ENCODE assay signal across 30 cellular contexts in the genomic region with DNA sequence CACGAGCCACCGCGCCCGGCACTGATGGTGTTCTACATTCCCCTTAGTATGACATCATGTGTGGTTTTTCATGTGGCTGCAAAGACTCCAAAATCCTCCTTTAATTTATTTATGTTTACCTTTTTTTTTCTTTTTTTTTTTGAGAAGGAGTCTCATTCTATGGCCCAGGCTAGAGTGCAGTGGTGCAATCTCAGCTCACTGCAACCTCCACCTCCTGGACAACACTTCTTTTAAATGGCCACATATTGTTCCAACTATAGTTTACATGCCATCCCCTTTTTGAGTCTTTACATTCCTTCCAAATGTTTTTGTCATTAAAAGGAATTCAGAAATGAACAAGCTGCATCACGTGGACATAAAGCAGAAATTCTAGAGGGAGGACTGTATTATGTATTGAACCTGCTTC. TPM values are rescaled to one million over a fixed set of nuclear protein-coding genes. Genes with fewer than 3 reads are reported as not detected.
DNase-seq lines count a peak whose midpoint lies in the region; ATAC-seq and TF ChIP-seq lines count a peak whose summit lies in the region.
"Had no signal": no experiment of that assay in that cellular context is flagged by ENCODE, and none has a peak within 500 bp of the region (broad histone marks: within the 10 kb centered on the region; RNA-seq: fewer than 3 reads in every experiment).

No MANE protein-coding gene starts in this region.

- H3K36me3 ChIP-seq in Caco-2 (ENCODE audit: control insufficient read depth, insufficient read depth, low read length) (no peaks in the 10 kb centered on the region), mesenchymal stem cell (ENCODE audit: control insufficient read depth in 1 of 2, insufficient read depth in 2 of 2, low read depth in 1 of 2, low read length in 2 of 2) (no peaks in the 10 kb centered on the region)
- H3K36me3 ChIP-seq: left ventricle myocardium inferior, neural progenitor cell, suprapubic skin, upper lobe of right lung had no signal

- no peak overlapping the region for H2BK5ac ChIP-seq in mesenchymal stem cell (ENCODE audit: low read depth, low read length, poor library complexity, severe bottlenecking)

- no peak overlapping the region for H3K4ac ChIP-seq in mesenchymal stem cell (ENCODE audit: low read depth in 1 of 2, low read length in 2 of 2)

- H3K79me1 ChIP-seq in mesenchymal stem cell (replicated peaks; ENCODE audit: low read length, poor library complexity, severe bottlenecking): no peaks in the 10 kb centered on the region

- H3K18ac ChIP-seq in mesenchymal stem cell (ENCODE audit: low read depth in 1 of 2, low read length in 2 of 2): no peak overlapping the region

- H3K4me3 ChIP-seq in Caco-2 (ENCODE audit: low read depth, low read length) (no peak overlapping the region), mesenchymal stem cell (ENCODE audit: insufficient read depth in 1 of 2, low read depth in 1 of 2, low read length in 2 of 2) (no peak overlapping the region)
- H3K4me3 ChIP-seq: GM12878, left ventricle myocardium inferior, neural progenitor cell, SK-N-MC, suprapubic skin, upper lobe of right lung had no signal

- H2AFZ ChIP-seq in mesenchymal stem cell (ENCODE audit: low read depth, low read length): no peak overlapping the region
- H2AFZ ChIP-seq: neural progenitor cell had no signal

- WGBS in mesenchymal stem cell: no CpG with 5 or more reads among the region's 5 CpGs

- H3K27ac ChIP-seq in mesenchymal stem cell (ENCODE audit: low read length, poor library complexity, severe bottlenecking): no peak overlapping the region
- H3K27ac ChIP-seq: left ventricle myocardium inferior, neural progenitor cell, RWPE1, SK-N-MC, suprapubic skin, upper lobe of right lung had no signal

- H3K27me3 ChIP-seq in Caco-2 (replicated peaks; ENCODE audit: control insufficient read depth, insufficient read depth, low read length) (no peaks in the 10 kb centered on the region), mesenchymal stem cell (ENCODE audit: control insufficient read depth in 1 of 2, insufficient read depth in 1 of 2, low read length in 2 of 2) (no peaks in the 10 kb centered on the region)
- H3K27me3 ChIP-seq: neural progenitor cell, suprapubic skin, upper lobe of right lung had no signal

- no TSS peak for BruUV-seq in Caco-2 (replicated peaks; lab: Mats Ljungman, UMichigan)

- H3K23ac ChIP-seq in mesenchymal stem cell (ENCODE audit: low read length in 2 of 2): no peak overlapping the region

- intact Hi-C loops in Caco-2 (cut with micrococcal nuclease; ENCODE audit: unreplicated experiment) (no loop called here), Right ventricle myocardium inferior (cut with DNase I) (no loop called here)

- H2BK12ac ChIP-seq in mesenchymal stem cell (ENCODE audit: low read length in 2 of 2): no peak overlapping the region

- H3K4me1 Mint-ChIP-seq in Caco-2 (ENCODE audit: low read depth, unreplicated experiment): peaks cover 29% of the 10 kb centered on the region
- H3K4me1 Mint-ChIP-seq: activated CD8-positive, alpha-beta memory T cell treated with anti-CD3 and anti-CD28 coated beads, Interleukin-2, amount 10 ng/mL, durations not matched to agents 7 days and 5 days; activated naive CD8-positive, alpha-beta T cell treated with anti-CD3 and anti-CD28 coated beads, Interleukin-2, amount 50 U/mL, for 24 hours; CD4-positive, CD25-positive, alpha-beta regulatory T cell had no signal

- ATAC-seq in HG03432 (IDR thresholded peaks at IDR 0.05; ENCODE audit: unreplicated experiment): no peak
- no peak for ATAC-seq in HG03354 (IDR thresholded peaks at IDR 0.05; ENCODE audit: poor library complexity, severe bottlenecking, unreplicated experiment)
- ATAC-seq in HG02884 (IDR thresholded peaks at IDR 0.05; ENCODE audit: unreplicated experiment): no peak
- no peak for ATAC-seq in Right ventricle myocardium inferior
- ATAC-seq: activated CD8-positive, alpha-beta memory T cell treated with anti-CD3 and anti-CD28 coated beads, Interleukin-2, amount 10 ng/mL, durations not matched to agents 7 days and 5 days; activated naive CD8-positive, alpha-beta T cell treated with anti-CD3 and anti-CD28 coated beads, Interleukin-2, amount 50 U/mL, for 24 hours; esophagus mucosa; GM12878; T-helper 17 cell; upper lobe of right lung had no signal

- H4K91ac ChIP-seq in mesenchymal stem cell (ENCODE audit: low read length): no peak overlapping the region

- peak overlapping the region; percentile 83 for H3K27ac Mint-ChIP-seq in Caco-2 (ENCODE audit: unreplicated experiment)
- H3K27ac Mint-ChIP-seq: activated CD8-positive, alpha-beta memory T cell treated with anti-CD3 and anti-CD28 coated beads, Interleukin-2, amount 10 ng/mL, durations not matched to agents 7 days and 5 days; activated naive CD8-positive, alpha-beta T cell treated with anti-CD3 and anti-CD28 coated beads, Interleukin-2, amount 50 U/mL, for 24 hours; CD4-positive, CD25-positive, alpha-beta regulatory T cell; T-helper 17 cell had no signal

- no peaks in the 10 kb centered on the region for H3K27me3 Mint-ChIP-seq in Caco-2 (ENCODE audit: insufficient read depth, unreplicated experiment)
- H3K27me3 Mint-ChIP-seq: activated CD8-positive, alpha-beta memory T cell treated with anti-CD3 and anti-CD28 coated beads, Interleukin-2, amount 10 ng/mL, durations not matched to agents 7 days and 5 days; activated naive CD8-positive, alpha-beta T cell treated with anti-CD3 and anti-CD28 coated beads, Interleukin-2, amount 50 U/mL, for 24 hours; IgD-negative memory B cell had no signal

- no peak overlapping the region for H2AK5ac ChIP-seq in mesenchymal stem cell (ENCODE audit: low read length, severe bottlenecking)

- no peak overlapping the region for H3K14ac ChIP-seq in mesenchymal stem cell (ENCODE audit: low read length in 2 of 2)

- no peak overlapping the region for H3K9ac ChIP-seq in mesenchymal stem cell (ENCODE audit: low read length)
- H3K9ac ChIP-seq: neural progenitor cell had no signal

- TF ChIP-seq CTCF in Caco-2 (IDR thresholded peaks at IDR 0.05; ENCODE audit: insufficient read depth in 1 of 2, low read depth in 1 of 2, low read length in 1 of 2, severe bottlenecking in 1 of 2, unreplicated experiment in 1 of 2): no peak

- CTCF ChIA-PET in Caco-2 (lab: Charles Lee): interaction anchor here (0.9 to 1.4 kb wide), 3 partner anchors 15 to 115 kb away, joined by 3 to 4 read pairs (median 4); no protein-coding TSS in a partner anchor

- H3K4me3 Mint-ChIP-seq in Caco-2 (ENCODE audit: unreplicated experiment): no peak overlapping the region
- H3K4me3 Mint-ChIP-seq: activated CD8-positive, alpha-beta memory T cell treated with anti-CD3 and anti-CD28 coated beads, Interleukin-2, amount 10 ng/mL, durations not matched to agents 7 days and 5 days; activated naive CD8-positive, alpha-beta T cell treated with anti-CD3 and anti-CD28 coated beads, Interleukin-2, amount 50 U/mL, for 24 hours; CD4-positive, CD25-positive, alpha-beta regulatory T cell; IgD-negative memory B cell; neural progenitor cell; T-helper 17 cell had no signal

- H3K4me1 ChIP-seq in Caco-2 (peaks cover 40% of the 10 kb centered on the region), mesenchymal stem cell (ENCODE audit: control insufficient read depth, insufficient read depth, low read depth, low read length) (peaks cover 6% of the 10 kb centered on the region)
- H3K4me1 ChIP-seq: suprapubic skin, upper lobe of right lung had no signal

- H3K36me3 Mint-ChIP-seq in Caco-2 (ENCODE audit: insufficient read depth, unreplicated experiment): peaks cover 6% of the 10 kb centered on the region
- H3K36me3 Mint-ChIP-seq: activated CD8-positive, alpha-beta memory T cell treated with anti-CD3 and anti-CD28 coated beads, Interleukin-2, amount 10 ng/mL, durations not matched to agents 7 days and 5 days; CD4-positive, CD25-positive, alpha-beta regulatory T cell; neural progenitor cell had no signal

- H3K9me3 ChIP-seq in Caco-2 (no peaks in the 10 kb centered on the region), mesenchymal stem cell (ENCODE audit: control insufficient read depth, low read length) (no peaks in the 10 kb centered on the region)
- H3K9me3 ChIP-seq: suprapubic skin, upper lobe of right lung had no signal

- no peak overlapping the region for H2BK15ac ChIP-seq in mesenchymal stem cell (ENCODE audit: low read depth, poor library complexity, severe bottlenecking)

- POLR2A ChIA-PET in Caco-2 (lab: Charles Lee): interaction anchor here (1.5 kb wide), 1 partner anchor 10 kb away, joined by 7 read pairs; the partner anchor contains the start of gene CDV3

- no peak overlapping the region for H4K8ac ChIP-seq in mesenchymal stem cell (ENCODE audit: low read length)

- H2BK120ac ChIP-seq in mesenchymal stem cell (ENCODE audit: low read depth, low read length): no peak overlapping the region

- H3K4me2 ChIP-seq in mesenchymal stem cell (ENCODE audit: low read length, poor library complexity, severe bottlenecking): no peak overlapping the region
- H3K4me2 ChIP-seq: neural progenitor cell had no signal

- DNase-seq in Caco-2: no peak
- peak; percentile 54 for DNase-seq in M059J (ENCODE audit: low read depth)
- peak; percentile 75 for DNase-seq in dedifferentiated amniotic fluid mesenchymal stem cell (ENCODE audit: extremely low spot score)
- DNase-seq in mesenchymal stem cell: peak; percentile 52
- DNase-seq in Right ventricle myocardium inferior (ENCODE audit: missing footprints): no peak
- DNase-seq: activated CD8-positive, alpha-beta memory T cell treated with anti-CD3 and anti-CD28 coated beads, Interleukin-2, amount 10 ng/mL, durations not matched to agents 7 days and 5 days; activated naive CD4-positive, alpha-beta T cell; activated naive CD8-positive, alpha-beta T cell treated with anti-CD3 and anti-CD28 coated beads, Interleukin-2, amount 50 U/mL, for 24 hours; activated T-cell treated with anti-CD3 and anti-CD28 coated beads, Interleukin-2, amount 50 U/mL, for 48 hours; CD4-positive, CD25-positive, alpha-beta regulatory T cell; central memory CD4-positive, alpha-beta T cell; dermis blood vessel endothelial cell; islet precursor cell; left ventricle myocardium inferior; mesendoderm; NCI-H510A; small intestine; stimulated activated naive CD4-positive, alpha-beta T cell treated with Interleukin-2 at 50 U/mL for 16 hours; T-helper 17 cell; upper lobe of right lung had no signal

- H3K9me3 Mint-ChIP-seq in Caco-2 (ENCODE audit: unreplicated experiment): no peaks in the 10 kb centered on the region
- H3K9me3 Mint-ChIP-seq: activated naive CD8-positive, alpha-beta T cell treated with anti-CD3 and anti-CD28 coated beads, Interleukin-2, amount 50 U/mL, for 24 hours; IgD-negative memory B cell had no signal

RNA-seq across cellular contexts. Expression of gene CDV3, which starts 10.3 kb away (rescaled TPM):
- total RNA-seq in Caco-2 (2022) (260 and 284 TPM in 2 replicates), Right ventricle myocardium inferior (146 TPM)
- 143 and 202 TPM in 2 replicates for total RNA-seq in M059J (2014; rRNA removed; shearing (Covaris generic))
- polyA plus RNA-seq in mesenchymal stem cell (2013, experiment 1 of 2): 149 TPM
- polyA plus RNA-seq in mesenchymal stem cell (2013, experiment 2 of 2): 153 TPM

Comparison
In these comparisons a context has a peak if more than half of its experiments do, and no peak if none do; other contexts are left out.
1. DNase-seq: peak in M059J (single experiment), dedifferentiated amniotic fluid mesenchymal stem cell (single experiment) and mesenchymal stem cell (single experiment); none in Caco-2 (0 of 2) and Right ventricle myocardium inferior (single experiment).